Comparison of ENCODE assay signal across 16 cellular contexts in genomic region chr10:80617807-80618206, GRCh38.
DNase-seq lines count a peak whose midpoint lies in the region; ATAC-seq and TF ChIP-seq lines count a peak whose summit lies in the region.
"Had no signal": no experiment of that assay in that cellular context is flagged by ENCODE, and none has a peak within 500 bp of the region (broad histone marks: within the 10 kb centered on the region; RNA-seq: fewer than 3 reads in every experiment).

No MANE protein-coding gene starts in this region.

- no peak overlapping the region for H3K4me3 Mint-ChIP-seq in activated T-helper 17 cell treated with anti-CD3 and anti-CD28 coated beads, Interleukin-2, amount 50 U/mL, for 72 hours
- H3K4me3 Mint-ChIP-seq: B cell; CD4-positive, alpha-beta T cell had no signal

- no peaks in the 10 kb centered on the region for H3F3A ChIP-seq in smooth muscle cell (ENCODE audit: low read depth)

- H3K4me1 Mint-ChIP-seq in activated T-helper 17 cell treated with anti-CD3 and anti-CD28 coated beads, Interleukin-2, amount 50 U/mL, for 72 hours: no peaks in the 10 kb centered on the region
- H3K4me1 Mint-ChIP-seq: B cell had no signal

- ATAC-seq in left ventricle myocardium superior: peak; percentile 70
- peak; percentile 23 for ATAC-seq in activated T-helper 17 cell treated with anti-CD3 and anti-CD28 coated beads, Interleukin-2, amount 50 U/mL, for 72 hours (replicated peaks)
- ATAC-seq: HCT116 had no signal

- no peaks in the 10 kb centered on the region for H4K20me1 ChIP-seq in smooth muscle cell (ENCODE audit: low read depth)

- H3K4me1 ChIP-seq in smooth muscle cell (ENCODE audit: low read depth): no peaks in the 10 kb centered on the region
- H3K4me1 ChIP-seq in tibial nerve: no peaks in the 10 kb centered on the region

- H3K36me3 Mint-ChIP-seq in activated T-helper 17 cell treated with anti-CD3 and anti-CD28 coated beads, Interleukin-2, amount 50 U/mL, for 72 hours (ENCODE audit: low read depth): no peaks in the 10 kb centered on the region

- H3K27ac Mint-ChIP-seq in activated T-helper 17 cell treated with anti-CD3 and anti-CD28 coated beads, Interleukin-2, amount 50 U/mL, for 72 hours: no peak overlapping the region
- H3K27ac Mint-ChIP-seq: B cell; CD4-positive, alpha-beta T cell had no signal

- H3K9me3 Mint-ChIP-seq in activated T-helper 17 cell treated with anti-CD3 and anti-CD28 coated beads, Interleukin-2, amount 50 U/mL, for 72 hours: no peaks in the 10 kb centered on the region
- H3K9me3 Mint-ChIP-seq: CD4-positive, alpha-beta T cell had no signal

- no peaks in the 10 kb centered on the region for H3K36me3 ChIP-seq in smooth muscle cell (ENCODE audit: low read depth)
- no peaks in the 10 kb centered on the region for H3K36me3 ChIP-seq in tibial nerve

- H3K9me3 ChIP-seq in smooth muscle cell (replicated peaks; ENCODE audit: low read depth): no peaks in the 10 kb centered on the region
- no peaks in the 10 kb centered on the region for H3K9me3 ChIP-seq in tibial nerve

- WGBS in smooth muscle cell (ENCODE audit: low lambda C conversion rate): 97% methylated on average over 3 of the region's 3 CpGs
- 82 to 90% methylated on average over 3 of the region's 3 CpGs for WGBS in tibial nerve, 2 donors

- no peak overlapping the region for H2AFZ ChIP-seq in smooth muscle cell (ENCODE audit: low read depth)

- H3K4me2 ChIP-seq in smooth muscle cell: no peak overlapping the region

- no peaks in the 10 kb centered on the region for H3K79me2 ChIP-seq in smooth muscle cell (ENCODE audit: low read depth)

- no peak for TF ChIP-seq EP300 in tibial nerve (IDR thresholded peaks at IDR 0.05)

- no peak overlapping the region for H3K9ac ChIP-seq in smooth muscle cell (ENCODE audit: low read depth)

- H3K27me3 ChIP-seq in smooth muscle cell (ENCODE audit: low read depth): no peaks in the 10 kb centered on the region
- H3K27me3 ChIP-seq in tibial nerve: no peaks in the 10 kb centered on the region

- H3K4me3 ChIP-seq in smooth muscle cell: no peak overlapping the region
- no peak overlapping the region for H3K4me3 ChIP-seq in tibial nerve

- H3K27ac ChIP-seq in smooth muscle cell (ENCODE audit: low read depth) (no peak overlapping the region), tibial nerve (no peak overlapping the region)

- TF ChIP-seq POLR2A in tibial nerve (IDR thresholded peaks at IDR 0.05): no peak

- no peak for DNase-seq in left ventricle myocardium superior
- DNase-seq in cardiac septum (ENCODE audit: low spot score): no peak
- peak; percentile 21 for DNase-seq in epidermal melanocyte (ENCODE audit: insufficient read length, low spot score)
- no peak for DNase-seq in smooth muscle cell (lab: John Stamatoyannopoulos, UW; ENCODE audit: unreplicated experiment)
- no peak for DNase-seq in posterior vena cava (ENCODE audit: low spot score)
- DNase-seq in tibial nerve (ENCODE audit: low spot score in 2 of 2): no peak
- DNase-seq: C1 segment of cervical spinal cord; CD4-positive, alpha-beta T cell; COR-L47; DMS153; DMS79 treated with DMSO at 0.1 percent for 48 hours; EL; IMR-90 had no signal

- no peak for TF ChIP-seq CTCF in smooth muscle cell (IDR thresholded peaks at IDR 0.05; ENCODE audit: borderline replicate concordance, insufficient read depth, poor library complexity, severe bottlenecking)
- no peak for TF ChIP-seq CTCF in tibial nerve (IDR thresholded peaks at IDR 0.05)

- intact Hi-C loops in left ventricle myocardium superior (cut with micrococcal nuclease) (no loop called here), cardiac septum (cut with DNase I) (no loop called here), posterior vena cava (cut with DNase I) (no loop called here)

- H3K27me3 Mint-ChIP-seq in activated T-helper 17 cell treated with anti-CD3 and anti-CD28 coated beads, Interleukin-2, amount 50 U/mL, for 72 hours: no peaks in the 10 kb centered on the region
- H3K27me3 Mint-ChIP-seq: CD4-positive, alpha-beta T cell had no signal
